ENCODE assay signal across 8 cellular contexts in genomic region chr6:157236040-157236725, GRCh38.
DNase-seq lines count a peak whose midpoint lies in the region; ATAC-seq and TF ChIP-seq lines count a peak whose summit lies in the region.

No MANE protein-coding gene starts in this region.

- peak overlapping the region; percentile 68 for H3K4me2 ChIP-seq in KMS-11

- H3K4me3 Mint-ChIP-seq in CD4-positive, alpha-beta memory T cell, result peak overlapping the region in 7 of 8 donors; percentile 90 to 96 (median 91)
- H3K4me3 Mint-ChIP-seq in natural killer cell, result peak overlapping the region; percentile 96

- intact Hi-C loops in CD4-positive, alpha-beta memory T cell (cut with micrococcal nuclease), result no loop called here
- intact Hi-C loops in natural killer cell (cut with micrococcal nuclease), result loop anchor here (5.0 kb wide), 3 partner anchors 36 to 316 kb away; no protein-coding TSS in a partner anchor

- H2AFZ ChIP-seq in KMS-11 (ENCODE audit: low read depth), result peak overlapping the region; percentile 64; the same call in 1 of the 2 replicates

- H3K27ac ChIP-seq in CD4-positive, alpha-beta memory T cell (ENCODE audit: low read depth, low read length), result no peak overlapping the region
- no peak overlapping the region for H3K27ac ChIP-seq in KMS-11

- no peak overlapping the region; the same call in 1 of the 2 replicates for H3K9ac ChIP-seq in KMS-11

- peaks cover 0 to 3% (median 0%) of the 10 kb centered on the region in 8 donors for H3K9me3 Mint-ChIP-seq in CD4-positive, alpha-beta memory T cell
- peaks cover 4% of the 10 kb centered on the region in 2 donors for H3K9me3 Mint-ChIP-seq in natural killer cell

- POLR2A ChIA-PET in CD4-positive, alpha-beta memory T cell (lab: Charles Lee; ENCODE audit: partially characterized antibody), result interaction anchor here (0.9 to 2.7 kb wide), 9 partner anchors 7 to 215 kb away, joined by 3 to 48 read pairs (median 6); no protein-coding TSS in a partner anchor

- H3K27me3 ChIP-seq in CD4-positive, alpha-beta memory T cell (ENCODE audit: insufficient read depth, low read length), result peaks cover 7% of the 10 kb centered on the region
- no peaks in the 10 kb centered on the region for H3K27me3 ChIP-seq in KMS-11 (ENCODE audit: insufficient read depth, low read depth)

- peaks cover 5 to 8% of the 10 kb centered on the region in 2 donors for H3K27me3 Mint-ChIP-seq in CD4-positive, alpha-beta memory T cell
- H3K27me3 Mint-ChIP-seq in natural killer cell (ENCODE audit: low read depth in 2 of 2), result peaks cover 33 to 36% of the 10 kb centered on the region in 2 donors

- no peaks in the 10 kb centered on the region for H3K79me2 ChIP-seq in KMS-11 (ENCODE audit: insufficient read depth, low read depth)

- H3K36me3 Mint-ChIP-seq in CD4-positive, alpha-beta memory T cell, result peaks cover 0 to 7% of the 10 kb centered on the region in 2 donors
- H3K36me3 Mint-ChIP-seq in natural killer cell, result no peaks in the 10 kb centered on the region

- no peaks in the 10 kb centered on the region for H3K9me3 ChIP-seq in CD4-positive, alpha-beta memory T cell (ENCODE audit: control insufficient read depth in 1 of 2, low read length in 2 of 2)

- DNase-seq in CD4-positive, alpha-beta memory T cell, result no peak
- DNase-seq in epithelial cell of esophagus (ENCODE audit: low read depth) (no peak), natural killer cell (peak; percentile 25), dedifferentiated amniotic fluid mesenchymal stem cell (ENCODE audit: extremely low spot score) (no peak), NCI-H1694 (lab: John Stamatoyannopoulos, UW) (no peak), NCI-H1092 treated with DMSO at 0.1 percent for 48 hours (lab: John Stamatoyannopoulos, UW) (no peak)

- no peaks in the 10 kb centered on the region for H4K20me1 ChIP-seq in KMS-11 (ENCODE audit: insufficient read depth)

- CTCF ChIA-PET in CD4-positive, alpha-beta memory T cell (lab: Charles Lee; ENCODE audit: partially characterized antibody), result interaction anchor here (0.7 to 2.4 kb wide), 12 partner anchors 9 to 202 kb away, joined by 3 to 17 read pairs (median 6); no protein-coding TSS in a partner anchor

- peaks cover 25% of the 10 kb centered on the region for H3K4me1 ChIP-seq in CD4-positive, alpha-beta memory T cell (ENCODE audit: insufficient read depth, low read length)
- H3K4me1 ChIP-seq in KMS-11 (ENCODE audit: low read depth, poor library complexity, severe bottlenecking), result peaks cover 18% of the 10 kb centered on the region

- peak overlapping the region; percentile 47 to 70 for H3K4me3 ChIP-seq in CD4-positive, alpha-beta memory T cell (ENCODE audit: low read length in 2 of 2)
- no peak overlapping the region for H3K4me3 ChIP-seq in KMS-11 (IDR thresholded peaks at IDR 0.05; ENCODE audit: insufficient read depth, low read depth, low read length)
- peak overlapping the region; percentile 44 for H3K4me3 ChIP-seq in epithelial cell of esophagus (ENCODE audit: low read length)

- H3K4me1 Mint-ChIP-seq in CD4-positive, alpha-beta memory T cell, result peaks cover 17 to 38% (median 21%) of the 10 kb centered on the region in 4 donors
- peaks cover 19 to 35% of the 10 kb centered on the region in 2 donors for H3K4me1 Mint-ChIP-seq in natural killer cell

- TF ChIP-seq CTCF in KMS-11 (conservative IDR thresholded peaks at IDR 0.05; ENCODE audit: low read depth, low read length), result no peak
- TF ChIP-seq CTCF in epithelial cell of esophagus (IDR thresholded peaks at IDR 0.05; ENCODE audit: insufficient read depth, low read depth, low read length, missing control alignments), result no peak
- TF ChIP-seq CTCF in natural killer cell (IDR thresholded peaks at IDR 0.05), result no peak

- H3K27ac Mint-ChIP-seq in CD4-positive, alpha-beta memory T cell, result peak overlapping the region in 2 of 7 donors; percentile 79
- H3K27ac Mint-ChIP-seq in natural killer cell, result peak overlapping the region; percentile 43 to 92

- ATAC-seq in natural killer cell, result peak; percentile 44 to 59 (median 46)
- ATAC-seq in GM21737 (IDR thresholded peaks at IDR 0.05; ENCODE audit: unreplicated experiment), result no peak

- no peaks in the 10 kb centered on the region for H3K36me3 ChIP-seq in CD4-positive, alpha-beta memory T cell (ENCODE audit: insufficient read depth, low read length)
- no peaks in the 10 kb centered on the region for H3K36me3 ChIP-seq in KMS-11 (ENCODE audit: insufficient read depth)
